11 cellular contexts compared by ENCODE assay signal in the genomic region with DNA sequence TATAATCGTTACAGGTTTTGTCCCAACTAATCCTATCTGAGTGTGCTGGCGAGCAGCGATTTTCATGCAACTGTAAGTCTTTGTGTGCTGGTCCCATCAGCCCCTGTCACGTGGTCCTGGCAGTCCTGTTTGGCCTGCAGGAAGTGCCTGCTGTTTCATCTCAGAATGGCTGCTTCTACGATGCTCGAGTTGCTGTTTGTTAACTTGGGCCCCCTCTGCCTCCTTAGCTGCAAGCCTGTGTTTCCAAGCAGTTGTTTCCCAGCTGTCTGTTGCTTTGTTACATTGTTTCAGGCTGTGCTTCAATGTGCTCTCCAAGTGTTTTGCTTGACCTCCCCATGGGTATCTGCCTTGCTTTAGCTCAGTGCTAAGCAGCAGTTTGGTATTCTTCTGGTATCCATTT. TPM values are rescaled to one million over a fixed set of nuclear protein-coding genes. Genes with fewer than 3 reads are reported as not detected.
DNase-seq lines count a peak whose midpoint lies in the region; ATAC-seq and TF ChIP-seq lines count a peak whose summit lies in the region.
"Had no signal": no experiment of that assay in that cellular context is flagged by ENCODE, and none has a peak within 500 bp of the region (broad histone marks: within the 10 kb centered on the region; RNA-seq: fewer than 3 reads in every experiment).

No MANE protein-coding gene starts in this region.

- H3K27ac ChIP-seq in foreskin keratinocyte = no peak overlapping the region

- TF ChIP-seq CTCF in GM13977 (IDR thresholded peaks at IDR 0.05; ENCODE audit: extremely low read depth, insufficient read depth, missing control alignments) (no peak), foreskin keratinocyte (conservative IDR thresholded peaks at IDR 0.05) (no peak)

- no peaks in the 10 kb centered on the region for H3K27me3 ChIP-seq in foreskin keratinocyte

- in situ Hi-C loops in GM13977 (cut with MboI; ENCODE audit: low pct_unique_long_range_greater_than_20kb, low sequenced_read_pairs, unreplicated experiment) = no loop called here

- DNase-seq in C1 segment of cervical spinal cord (lab: John Stamatoyannopoulos, UW) (peak in 13 of 14 donors; percentile 2 to 70 (median 44)), anterior cingulate cortex (lab: John Stamatoyannopoulos, UW) (peak in 49 of 58 donors; percentile 4 to 83 (median 51)), hypothalamus (lab: John Stamatoyannopoulos, UW) (peak in 44 of 51 donors; percentile 6 to 80 (median 54)), pons (ENCODE audit: low spot score) (peak; percentile 91), GM13977 (ENCODE audit: low spot score) (no peak), NCI-H526 treated with DMSO at 0.1 percent for 48 hours (lab: John Stamatoyannopoulos, UW) (no peak), foreskin keratinocyte (no peak)
- DNase-seq: activated B cell treated with CpG ODN at 0.5 μM for 24 hours, KG1 had no signal

- no peak for ATAC-seq in GM19397 (IDR thresholded peaks at IDR 0.05; ENCODE audit: unreplicated experiment)
- ATAC-seq in foreskin keratinocyte = no peak
- ATAC-seq: stimulated activated effector memory CD8-positive, alpha-beta T cell treated with anti-CD3 and anti-CD28 coated beads, Interleukin-12 subunit alpha, Interleukin-12 subunit beta, amount 100 ng/mL, for 72 hours had no signal

- no peaks in the 10 kb centered on the region for H3K4me1 ChIP-seq in foreskin keratinocyte

RNA-seq across cellular contexts. Expression of a gene that starts 21.8 kb away (rescaled TPM):
- total RNA-seq in foreskin keratinocyte = 2.7 and 3.4 TPM in 2 replicates
- 0.67 and 1.1 TPM in 2 replicates for polyA plus RNA-seq in foreskin keratinocyte

Comparison
In these comparisons a context has a peak if more than half of its experiments do, and no peak if none do; other contexts are left out.
1. DNase-seq: peak in C1 segment of cervical spinal cord (13 of 14), anterior cingulate cortex (49 of 58), hypothalamus (44 of 51) and pons (single experiment); none in GM13977 (single experiment), NCI-H526 treated with DMSO at 0.1 percent for 48 hours (single experiment) and foreskin keratinocyte (0 of 2).